Comparison of ENCODE assay signal across 8 cellular contexts in genomic region chr7:128410092-128410665, GRCh38. TPM values are rescaled to one million over a fixed set of nuclear protein-coding genes. Genes with fewer than 3 reads are reported as not detected.
DNase-seq lines count a peak whose midpoint lies in the region; ATAC-seq and TF ChIP-seq lines count a peak whose summit lies in the region.

No MANE protein-coding gene starts in this region.

- no peak overlapping the region for H2BK5ac ChIP-seq in mesendoderm (ENCODE audit: low read length)

- no peak overlapping the region for H2BK120ac ChIP-seq in mesendoderm (ENCODE audit: low read depth, low read length)

- peaks cover 28% of the 10 kb centered on the region for H3K4me1 Mint-ChIP-seq in stimulated activated effector memory CD8-positive, alpha-beta T cell treated with anti-CD3 and anti-CD28 coated beads, Interleukin-12 subunit alpha, Interleukin-12 subunit beta, amount 100 ng/mL, for 72 hours

- H3K4me1 ChIP-seq in mesendoderm (ENCODE audit: control insufficient read depth, low read depth, low read length): peaks cover 2% of the 10 kb centered on the region

- H3K27ac ChIP-seq in mesendoderm (ENCODE audit: low read depth, low read length): no peak overlapping the region

- ATAC-seq in HG02610 (IDR thresholded peaks at IDR 0.05; ENCODE audit: unreplicated experiment) (peak; percentile 9), HG03354 (IDR thresholded peaks at IDR 0.05; ENCODE audit: poor library complexity, severe bottlenecking, unreplicated experiment) (no peak)
- peak; percentile 67 for ATAC-seq in stimulated activated effector memory CD8-positive, alpha-beta T cell treated with anti-CD3 and anti-CD28 coated beads, Interleukin-12 subunit alpha, Interleukin-12 subunit beta, amount 100 ng/mL, for 72 hours

- peak; percentile 65 for DNase-seq in NCI-H2107 treated with DMSO at 0.1 percent for 48 hours (lab: John Stamatoyannopoulos, UW; ENCODE audit: unreplicated experiment)
- peak; percentile 37 for DNase-seq in activated CD4-positive, alpha-beta T cell treated with anti-CD3 and anti-CD28 coated beads for 1 hour
- DNase-seq in effector CD4-positive, alpha-beta T cell: peak; percentile 45
- DNase-seq in mesendoderm: peak; percentile 64
- peak in 1 of 2 donors; percentile 50 for DNase-seq in stimulated activated effector memory CD8-positive, alpha-beta T cell treated with anti-CD3 and anti-CD28 coated beads, Interleukin-12 subunit alpha, Interleukin-12 subunit beta, amount 100 ng/mL, for 72 hours (ENCODE audit: low spot score in 2 of 2)

- H3K9me3 Mint-ChIP-seq in stimulated activated effector memory CD8-positive, alpha-beta T cell treated with anti-CD3 and anti-CD28 coated beads, Interleukin-12 subunit alpha, Interleukin-12 subunit beta, amount 100 ng/mL, for 72 hours: no peaks in the 10 kb centered on the region

- no peaks in the 10 kb centered on the region for H3K79me1 ChIP-seq in mesendoderm (ENCODE audit: low read length)

- peak overlapping the region; percentile 71 for H3K9ac ChIP-seq in mesendoderm (ENCODE audit: low read length)

- H3K18ac ChIP-seq in mesendoderm (ENCODE audit: low read length): no peak overlapping the region

- peak overlapping the region; percentile 86 for H3K56ac ChIP-seq in mesendoderm (ENCODE audit: low read length)

- H4K8ac ChIP-seq in mesendoderm (ENCODE audit: low read depth, low read length): no peak overlapping the region

- H4K5ac ChIP-seq in mesendoderm (ENCODE audit: low read length): no peak overlapping the region

- WGBS in mesendoderm (ENCODE audit: extremely low coverage, insufficient coverage, low lambda C conversion rate): no CpG with 5 or more reads among the region's 31 CpGs

- no peak overlapping the region for H3K27ac Mint-ChIP-seq in stimulated activated effector memory CD8-positive, alpha-beta T cell treated with anti-CD3 and anti-CD28 coated beads, Interleukin-12 subunit alpha, Interleukin-12 subunit beta, amount 100 ng/mL, for 72 hours

- no peak for TF ChIP-seq CTCF in GM12875 (IDR thresholded peaks at IDR 0.05; ENCODE audit: borderline replicate concordance, insufficient read depth, low read depth, low read length)

- H2AK5ac ChIP-seq in mesendoderm (ENCODE audit: low read length): no peak overlapping the region

- H3K23ac ChIP-seq in mesendoderm (ENCODE audit: low read length): no peak overlapping the region

- H3K36me3 ChIP-seq in mesendoderm (ENCODE audit: control insufficient read depth, insufficient read depth, low read length): no peaks in the 10 kb centered on the region

- peak overlapping the region; percentile 64 for H3K4me3 ChIP-seq in GM12875 (ENCODE audit: low read depth, low read length)
- peak overlapping the region; percentile 20 for H3K4me3 ChIP-seq in mesendoderm (ENCODE audit: low read length)

- H2BK15ac ChIP-seq in mesendoderm (replicated peaks; ENCODE audit: low read depth): no peak overlapping the region

- peaks cover 11% of the 10 kb centered on the region for H3K36me3 Mint-ChIP-seq in stimulated activated effector memory CD8-positive, alpha-beta T cell treated with anti-CD3 and anti-CD28 coated beads, Interleukin-12 subunit alpha, Interleukin-12 subunit beta, amount 100 ng/mL, for 72 hours

- peak overlapping the region; percentile 92 for H3K4me2 ChIP-seq in mesendoderm (ENCODE audit: low read length)

- H3K4me3 Mint-ChIP-seq in stimulated activated effector memory CD8-positive, alpha-beta T cell treated with anti-CD3 and anti-CD28 coated beads, Interleukin-12 subunit alpha, Interleukin-12 subunit beta, amount 100 ng/mL, for 72 hours: peak overlapping the region; percentile 86

- no peak overlapping the region for H3K4ac ChIP-seq in mesendoderm (ENCODE audit: low read depth, low read length)

- H3K27me3 ChIP-seq in mesendoderm (ENCODE audit: insufficient read depth, low read length, poor library complexity): peaks cover 17% of the 10 kb centered on the region

- H3K79me2 ChIP-seq in mesendoderm (ENCODE audit: control insufficient read depth, insufficient read depth, low read length): no peaks in the 10 kb centered on the region

RNA-seq across cellular contexts. Expression of gene IMPDH1, which starts 0.4 kb away (rescaled TPM):
- polyA plus RNA-seq in mesendoderm (2013, experiment 1 of 2): 20.1 TPM
- 19.7 TPM for polyA plus RNA-seq in mesendoderm (2013, experiment 2 of 2)

RNA-seq across cellular contexts. Expression of gene HILPDA, which starts 45.5 kb away (rescaled TPM):
- polyA plus RNA-seq in mesendoderm (2013, experiment 1 of 2): 27.9 TPM
- 28.8 TPM for polyA plus RNA-seq in mesendoderm (2013, experiment 2 of 2)

RNA-seq across cellular contexts. Expression of gene PRRT4, which starts 48.7 kb away (rescaled TPM):
- 0.22 TPM for polyA plus RNA-seq in mesendoderm (2013, experiment 1 of 2)
- 0.22 TPM for polyA plus RNA-seq in mesendoderm (2013, experiment 2 of 2)
